ENCODE assay signal across 8 cellular contexts in the genomic region with DNA sequence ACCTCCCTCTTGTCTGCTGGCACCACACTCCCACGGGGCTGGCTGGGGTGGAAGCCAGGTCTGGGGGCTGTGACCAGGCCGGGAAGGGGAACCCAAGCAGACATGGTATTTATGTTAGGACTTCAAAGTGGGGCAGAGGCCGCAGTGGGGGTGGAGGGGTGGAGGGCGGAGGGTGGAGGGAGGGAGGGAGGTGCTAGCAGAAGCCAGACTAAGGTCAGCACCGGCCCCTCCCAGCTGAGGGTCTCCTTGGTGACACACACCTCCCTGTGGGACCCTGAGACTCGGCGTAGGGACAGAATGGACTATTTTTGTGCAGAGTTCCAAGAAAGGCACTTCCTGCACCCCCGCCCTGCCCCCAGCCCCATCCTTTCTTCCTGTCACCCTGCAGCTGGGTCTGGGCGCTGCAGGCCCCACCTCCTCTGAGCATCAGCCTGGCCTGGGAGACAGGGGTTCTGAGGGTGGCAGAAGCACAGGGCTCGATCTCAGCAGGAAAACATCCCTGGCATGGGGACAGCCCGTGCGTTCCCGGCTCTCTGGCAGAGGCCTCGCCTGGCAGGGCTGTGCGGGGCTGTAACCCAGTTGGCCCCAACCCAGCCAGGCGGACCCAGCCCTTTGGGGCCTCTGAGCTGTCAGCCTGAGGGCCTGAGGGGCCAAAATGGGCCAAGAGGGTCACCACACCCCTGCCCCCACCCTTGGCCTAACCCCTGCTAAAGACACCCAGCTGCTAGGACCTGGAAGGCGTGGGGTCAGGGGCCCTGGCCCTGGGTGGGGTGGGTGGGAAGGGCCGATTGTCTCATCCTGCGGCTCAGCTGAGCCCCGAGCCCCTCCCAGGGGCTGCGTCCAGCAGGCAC. TPM values are rescaled to one million over a fixed set of nuclear protein-coding genes. Genes with fewer than 3 reads are reported as not detected.
DNase-seq lines count a peak whose midpoint lies in the region; ATAC-seq and TF ChIP-seq lines count a peak whose summit lies in the region.

No MANE protein-coding gene starts in this region.

- H3K4me1 Mint-ChIP-seq in nephron (peaks cover 51% of the 10 kb centered on the region), GM23338 (peaks cover 21% of the 10 kb centered on the region)

- peak in 1 of 2 experiments; percentile 38 for DNase-seq in PC-9
- peak; percentile 51 for DNase-seq in ecto neural progenitor cell (ENCODE audit: low spot score)
- no peak for DNase-seq in GM23338 (ENCODE audit: low spot score)
- no peak for DNase-seq in NCI-H2107 (lab: John Stamatoyannopoulos, UW)
- DNase-seq in GM19238 (ENCODE audit: insufficient read length, low spot score): no peak
- no peak for DNase-seq in DMS114 treated with DMSO at 0.1 percent for 48 hours (lab: John Stamatoyannopoulos, UW; ENCODE audit: unreplicated experiment)

- H4K20me1 ChIP-seq in BLaER1: no peaks in the 10 kb centered on the region
- no peaks in the 10 kb centered on the region for H4K20me1 ChIP-seq in PC-9 (ENCODE audit: insufficient read depth)
- H4K20me1 ChIP-seq in GM23338 (replicated peaks; ENCODE audit: insufficient read depth): no peaks in the 10 kb centered on the region

- intact Hi-C loops in PC-9 (cut with micrococcal nuclease; ENCODE audit: unreplicated experiment): no loop called here

- H3K27me3 Mint-ChIP-seq in nephron (ENCODE audit: low read depth) (peaks cover 3% of the 10 kb centered on the region), GM23338 (ENCODE audit: insufficient read depth, low read depth, poor library complexity) (peaks cover 24% of the 10 kb centered on the region)

- peak overlapping the region; percentile 84 for H3K9ac ChIP-seq in BLaER1

- H3F3A ChIP-seq in PC-9 (ENCODE audit: insufficient read depth, low read depth) (peaks cover 10% of the 10 kb centered on the region; the same call in 1 of the 2 replicates), GM23338 (replicated peaks; ENCODE audit: low read depth) (no peaks in the 10 kb centered on the region)

- no peaks in the 10 kb centered on the region for H3K36me3 Mint-ChIP-seq in nephron (ENCODE audit: low read depth)
- H3K36me3 Mint-ChIP-seq in GM23338 (ENCODE audit: low read depth): no peaks in the 10 kb centered on the region

- no peak for ATAC-seq in GM23338

- POLR2A ChIA-PET in PC-9 (lab: Charles Lee; ENCODE audit: unreplicated experiment): interaction anchor here (0.6 kb wide), 1 partner anchor 59 kb away, joined by 6 read pairs; no protein-coding TSS in a partner anchor

- H3K27ac Mint-ChIP-seq in nephron: peak overlapping the region; percentile 85 to 91 (median 86)
- H3K27ac Mint-ChIP-seq in GM23338: no peak overlapping the region

- H3K9me3 Mint-ChIP-seq in nephron (no peaks in the 10 kb centered on the region), GM23338 (no peaks in the 10 kb centered on the region; the same call in 2 of the 3 replicates)

- H3K27ac ChIP-seq in BLaER1: peak overlapping the region; percentile 98
- H3K27ac ChIP-seq in PC-9: no peak overlapping the region
- H3K27ac ChIP-seq in GM23338 (ENCODE audit: low read depth): no peak overlapping the region

- H3K4me2 ChIP-seq in BLaER1: peak overlapping the region; percentile 98
- H3K4me2 ChIP-seq in PC-9: peak overlapping the region; percentile 31; the same call in 1 of the 2 replicates
- no peak overlapping the region for H3K4me2 ChIP-seq in GM23338

- TF ChIP-seq CTCF in PC-9 (conservative IDR thresholded peaks at IDR 0.05) (no peak), nephron (IDR thresholded peaks at IDR 0.05; ENCODE audit: unreplicated experiment in 3 of 3) (no peak), GM23338 (conservative IDR thresholded peaks at IDR 0.05; ENCODE audit: low read depth in 2 of 2) (no peak)

- CTCF ChIA-PET in PC-9 (lab: Charles Lee): interaction anchor here (0.6 to 1.0 kb wide), 3 partner anchors 14 to 229 kb away, joined by 3 to 23 read pairs (median 5); no protein-coding TSS in a partner anchor

- H3K4me1 ChIP-seq in BLaER1: peaks cover 96% of the 10 kb centered on the region
- peaks cover 34% of the 10 kb centered on the region for H3K4me1 ChIP-seq in PC-9 (replicated peaks; ENCODE audit: insufficient read depth)
- H3K4me1 ChIP-seq in GM23338 (ENCODE audit: insufficient read depth): peaks cover 5% of the 10 kb centered on the region; the same call in 1 of the 2 replicates

- H3K79me2 ChIP-seq in PC-9 (ENCODE audit: low read depth) (no peaks in the 10 kb centered on the region), GM23338 (replicated peaks; ENCODE audit: insufficient read depth) (no peaks in the 10 kb centered on the region)

- peak overlapping the region in 1 of 3 experiments; percentile 47 for H3K4me3 Mint-ChIP-seq in nephron
- no peak overlapping the region for H3K4me3 Mint-ChIP-seq in GM23338

- H2AFZ ChIP-seq in PC-9 (no peak overlapping the region), GM23338 (no peak overlapping the region)

- H3K4me3 ChIP-seq in BLaER1: peak overlapping the region; percentile 50
- H3K4me3 ChIP-seq in PC-9: no peak overlapping the region
- H3K4me3 ChIP-seq in GM23338: no peak overlapping the region

- no peaks in the 10 kb centered on the region for H3K27me3 ChIP-seq in BLaER1
- H3K27me3 ChIP-seq in PC-9 (ENCODE audit: insufficient read depth, low read depth): no peaks in the 10 kb centered on the region
- no peaks in the 10 kb centered on the region for H3K27me3 ChIP-seq in GM23338 (ENCODE audit: insufficient read depth)

- H3K36me3 ChIP-seq in BLaER1: no peaks in the 10 kb centered on the region
- no peaks in the 10 kb centered on the region for H3K36me3 ChIP-seq in PC-9 (ENCODE audit: low read depth)
- no peaks in the 10 kb centered on the region for H3K36me3 ChIP-seq in GM23338 (ENCODE audit: insufficient read depth)

- H3K9me3 ChIP-seq in BLaER1 (no peaks in the 10 kb centered on the region), PC-9 (ENCODE audit: insufficient read depth, low read depth) (no peaks in the 10 kb centered on the region)

- no TSS peak for BruUV-seq in PC-9 (replicated peaks; lab: Mats Ljungman, UMichigan)

- H3K9me2 ChIP-seq in PC-9 (ENCODE audit: insufficient read depth): no peaks in the 10 kb centered on the region
- no peaks in the 10 kb centered on the region for H3K9me2 ChIP-seq in GM23338 (ENCODE audit: insufficient read depth)

TF ChIP-seq in GM23338, 12 proteins besides CTCF, POLR2A, EP300 and RAD21 (continues in another document):
- TF ChIP-seq ZNF114 (CRISPR knock-in tag; IDR thresholded peaks at IDR 0.05): no peak
- TF ChIP-seq JUNB (IDR thresholded peaks at IDR 0.05; ENCODE audit: unreplicated experiment): no peak
- no peak for TF ChIP-seq NANOG (IDR thresholded peaks at IDR 0.05; ENCODE audit: borderline replicate concordance)
- TF ChIP-seq EZH2 (IDR thresholded peaks at IDR 0.05; ENCODE audit: low read depth, unreplicated experiment): no peak
- no peak for TF ChIP-seq EZH2phosphoT487 (IDR thresholded peaks at IDR 0.05; ENCODE audit: unreplicated experiment)
- TF ChIP-seq, protein P1, sequence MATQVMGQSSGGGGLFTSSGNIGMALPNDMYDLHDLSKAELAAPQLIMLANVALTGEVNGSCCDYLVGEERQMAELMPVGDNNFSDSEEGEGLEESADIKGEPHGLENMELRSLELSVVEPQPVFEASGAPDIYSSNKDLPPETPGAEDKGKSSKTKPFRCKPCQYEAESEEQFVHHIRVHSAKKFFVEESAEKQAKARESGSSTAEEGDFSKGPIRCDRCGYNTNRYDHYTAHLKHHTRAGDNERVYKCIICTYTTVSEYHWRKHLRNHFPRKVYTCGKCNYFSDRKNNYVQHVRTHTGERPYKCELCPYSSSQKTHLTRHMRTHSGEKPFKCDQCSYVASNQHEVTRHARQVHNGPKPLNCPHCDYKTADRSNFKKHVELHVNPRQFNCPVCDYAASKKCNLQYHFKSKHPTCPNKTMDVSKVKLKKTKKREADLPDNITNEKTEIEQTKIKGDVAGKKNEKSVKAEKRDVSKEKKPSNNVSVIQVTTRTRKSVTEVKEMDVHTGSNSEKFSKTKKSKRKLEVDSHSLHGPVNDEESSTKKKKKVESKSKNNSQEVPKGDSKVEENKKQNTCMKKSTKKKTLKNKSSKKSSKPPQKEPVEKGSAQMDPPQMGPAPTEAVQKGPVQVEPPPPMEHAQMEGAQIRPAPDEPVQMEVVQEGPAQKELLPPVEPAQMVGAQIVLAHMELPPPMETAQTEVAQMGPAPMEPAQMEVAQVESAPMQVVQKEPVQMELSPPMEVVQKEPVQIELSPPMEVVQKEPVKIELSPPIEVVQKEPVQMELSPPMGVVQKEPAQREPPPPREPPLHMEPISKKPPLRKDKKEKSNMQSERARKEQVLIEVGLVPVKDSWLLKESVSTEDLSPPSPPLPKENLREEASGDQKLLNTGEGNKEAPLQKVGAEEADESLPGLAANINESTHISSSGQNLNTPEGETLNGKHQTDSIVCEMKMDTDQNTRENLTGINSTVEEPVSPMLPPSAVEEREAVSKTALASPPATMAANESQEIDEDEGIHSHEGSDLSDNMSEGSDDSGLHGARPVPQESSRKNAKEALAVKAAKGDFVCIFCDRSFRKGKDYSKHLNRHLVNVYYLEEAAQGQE (IDR thresholded peaks at IDR 0.05; ENCODE audit: unreplicated experiment): no peak

RNA-seq across cellular contexts. Expression of gene CD248, which starts 9.6 kb away (rescaled TPM):
- total RNA-seq in PC-9 (2021): not detected in 2 replicates
- 2.0 and 3.8 TPM in 2 replicates for total RNA-seq in GM23338 (2014; rRNA removed; shearing (Covaris generic))
- polyA plus RNA-seq in GM23338 (2016; fragmentation: Nextera tagmentation; extraction: Ambion mirVana): 2.4 and 2.7 TPM in 2 replicates

RNA-seq across cellular contexts. Expression of gene RIN1, which starts 9.7 kb away (rescaled TPM):
- total RNA-seq in PC-9 (2021): 15.5 and 19.5 TPM in 2 replicates
- total RNA-seq in GM23338 (2014; rRNA removed; shearing (Covaris generic)): 3.7 and 8.2 TPM in 2 replicates
- polyA plus RNA-seq in GM23338 (2016; fragmentation: Nextera tagmentation; extraction: Ambion mirVana): 1.9 and 2.5 TPM in 2 replicates

RNA-seq across cellular contexts. Expression of gene BRMS1, which starts 18.4 kb away (rescaled TPM):
- total RNA-seq in PC-9 (2021): 43.2 and 54.3 TPM in 2 replicates
- total RNA-seq in GM23338 (2014; rRNA removed; shearing (Covaris generic)): 53.6 and 59.1 TPM in 2 replicates
- 61.7 and 62.2 TPM in 2 replicates for polyA plus RNA-seq in GM23338 (2016; fragmentation: Nextera tagmentation; extraction: Ambion mirVana)

RNA-seq across cellular contexts. Expression of gene B4GAT1, which starts 20.9 kb away (rescaled TPM):
- total RNA-seq in PC-9 (2021): 22.8 and 28.5 TPM in 2 replicates
- 41.9 TPM in 2 replicates for total RNA-seq in GM23338 (2014; rRNA removed; shearing (Covaris generic))
- polyA plus RNA-seq in GM23338 (2016; fragmentation: Nextera tagmentation; extraction: Ambion mirVana): 23.5 and 26.7 TPM in 2 replicates

RNA-seq across cellular contexts. Expression of gene TMEM151A, which starts 34.8 kb away (rescaled TPM):
- total RNA-seq in PC-9 (2021): 0.15 and 0.22 TPM in 2 replicates
- 4.4 and 5.0 TPM in 2 replicates for total RNA-seq in GM23338 (2014; rRNA removed; shearing (Covaris generic))
- 1.0 and 1.2 TPM in 2 replicates for polyA plus RNA-seq in GM23338 (2016; fragmentation: Nextera tagmentation; extraction: Ambion mirVana)
